In the genomic region with DNA sequence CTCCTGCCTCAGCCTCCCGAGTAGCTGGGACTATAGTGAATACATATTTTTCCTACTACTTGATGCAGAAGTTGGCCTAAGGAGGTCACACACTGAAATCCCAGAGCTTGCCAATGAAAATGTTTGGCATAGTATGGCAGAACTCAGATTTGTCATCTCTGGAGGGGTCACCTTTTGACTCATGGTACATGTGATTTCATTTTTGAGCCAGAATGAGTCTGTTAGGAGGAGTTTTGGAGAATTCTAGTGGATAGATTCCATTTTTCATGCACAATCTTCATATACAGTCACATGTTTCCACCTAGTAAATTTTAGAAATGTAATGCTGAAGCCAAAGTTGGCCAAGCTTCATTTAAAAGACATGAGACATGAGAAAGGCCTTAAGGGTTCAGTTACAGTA, we compare ENCODE assay signal across 20 cellular contexts.
"Had no signal": no experiment of that assay in that cellular context is flagged by ENCODE, and none has a peak within 500 bp of the region (broad histone marks: within the 10 kb centered on the region; RNA-seq: fewer than 3 reads in every experiment).

No MANE protein-coding gene starts in this region.

- H3K4me1 ChIP-seq: breast epithelium, neural progenitor cell, pancreas, vagina had no signal

- H3K4me3 Mint-ChIP-seq: activated B cell treated with CpG ODN at 0.5 μM for 24 hours; activated CD8-positive, alpha-beta T cell treated with anti-CD3 and anti-CD28 coated beads, Interleukin-2, amount 10 ng/mL, durations not matched to agents 7 days and 5 days; activated naive CD8-positive, alpha-beta T cell; endodermal cell; neural progenitor cell; stimulated activated memory B cell treated with anti-CD40 and anti-IgM and Interleukin-4, amounts not matched to agents 10 μg/mL and 1 μg/mL and 100 μg/mL, for 72 hours; T-helper 2 cell treated with Interferon-gamma antibody and Interleukin-4, amounts not matched to agents 5 μg/mL and 100 μg/mL, for 36 hours had no signal

- H3K27me3 ChIP-seq: breast epithelium, dorsolateral prefrontal cortex, gastroesophageal sphincter, heart right ventricle, neural progenitor cell, pancreas, transverse colon, vagina had no signal

- H3K9ac ChIP-seq: neural progenitor cell had no signal

- DNase-seq: activated B cell treated with CpG ODN at 0.5 μM for 24 hours; activated CD4-positive, alpha-beta T cell treated with anti-CD3 and anti-CD28 coated beads for 48 hours; activated CD8-positive, alpha-beta memory T cell treated with anti-CD3 and anti-CD28 coated beads, Interleukin-2, amount 50 U/mL, for 4 hours; activated CD8-positive, alpha-beta T cell treated with anti-CD3 and anti-CD28 coated beads, Interleukin-2, amount 10 ng/mL, durations not matched to agents 7 days and 5 days; activated gamma-delta T cell; activated T-cell treated with anti-CD3 and anti-CD28 coated beads, Interleukin-2, amount 50 U/mL, for 48 hours; amygdala; dorsolateral prefrontal cortex; endodermal cell; heart right ventricle; pancreas; stimulated activated CD4-positive, alpha-beta T cell treated with anti-CD3 and anti-CD28 coated beads, Interleukin-2, amount 100 ng/mL, for 48 hours; transverse colon had no signal

- H3K4me2 ChIP-seq: neural progenitor cell had no signal

- H3K27me3 Mint-ChIP-seq: activated B cell treated with CpG ODN at 0.5 μM for 24 hours; stimulated activated memory B cell treated with anti-CD40 and anti-IgM and Interleukin-4, amounts not matched to agents 10 μg/mL and 1 μg/mL and 100 μg/mL, for 72 hours had no signal

- H3K27ac ChIP-seq: dorsolateral prefrontal cortex, gastroesophageal sphincter, heart right ventricle, neural progenitor cell, pancreas, transverse colon, vagina had no signal

- H3K36me3 Mint-ChIP-seq: activated naive CD8-positive, alpha-beta T cell; neural progenitor cell; stimulated activated memory B cell treated with anti-CD40 and anti-IgM and Interleukin-4, amounts not matched to agents 10 μg/mL and 1 μg/mL and 100 μg/mL, for 72 hours had no signal

- H3K9me3 ChIP-seq: breast epithelium, gastroesophageal sphincter, heart right ventricle, pancreas, transverse colon, vagina had no signal

- ATAC-seq: activated CD8-positive, alpha-beta T cell treated with anti-CD3 and anti-CD28 coated beads, Interleukin-2, amount 10 ng/mL, durations not matched to agents 7 days and 5 days; gastroesophageal sphincter; heart right ventricle; pancreas; stimulated activated memory B cell treated with anti-CD40 and anti-IgM and Interleukin-4, amounts not matched to agents 10 μg/mL and 1 μg/mL and 100 μg/mL, for 72 hours had no signal

- H3K36me3 ChIP-seq: breast epithelium, gastroesophageal sphincter, heart right ventricle, neural progenitor cell, pancreas, transverse colon, vagina had no signal

- H3K4me3 ChIP-seq: breast epithelium, dorsolateral prefrontal cortex, gastroesophageal sphincter, heart right ventricle, neural progenitor cell, pancreas, transverse colon, vagina had no signal

- H3K9me3 Mint-ChIP-seq: activated B cell treated with CpG ODN at 0.5 μM for 24 hours; endodermal cell; neural progenitor cell; stimulated activated memory B cell treated with anti-CD40 and anti-IgM and Interleukin-4, amounts not matched to agents 10 μg/mL and 1 μg/mL and 100 μg/mL, for 72 hours; T-helper 2 cell treated with Interferon-gamma antibody and Interleukin-4, amounts not matched to agents 5 μg/mL and 100 μg/mL, for 36 hours had no signal

- H3K27ac Mint-ChIP-seq: activated B cell treated with CpG ODN at 0.5 μM for 24 hours; activated CD8-positive, alpha-beta T cell treated with anti-CD3 and anti-CD28 coated beads, Interleukin-2, amount 10 ng/mL, durations not matched to agents 7 days and 5 days; activated naive CD8-positive, alpha-beta T cell; endodermal cell; neural progenitor cell; stimulated activated memory B cell treated with anti-CD40 and anti-IgM and Interleukin-4, amounts not matched to agents 10 μg/mL and 1 μg/mL and 100 μg/mL, for 72 hours; T-helper 2 cell treated with Interferon-gamma antibody and Interleukin-4, amounts not matched to agents 5 μg/mL and 100 μg/mL, for 36 hours had no signal

- H3K4me1 Mint-ChIP-seq: activated B cell treated with CpG ODN at 0.5 μM for 24 hours; stimulated activated memory B cell treated with anti-CD40 and anti-IgM and Interleukin-4, amounts not matched to agents 10 μg/mL and 1 μg/mL and 100 μg/mL, for 72 hours had no signal

- H2AFZ ChIP-seq: neural progenitor cell had no signal
